Comparison of ENCODE assay signal across 8 cellular contexts in genomic region chr22:31080164-31080847, GRCh38. TPM values are rescaled to one million over a fixed set of nuclear protein-coding genes. Genes with fewer than 3 reads are reported as not detected.
DNase-seq lines count a peak whose midpoint lies in the region; ATAC-seq and TF ChIP-seq lines count a peak whose summit lies in the region.

No MANE protein-coding gene starts in this region.

- no peak for TF ChIP-seq CTCF in GM20000 (IDR thresholded peaks at IDR 0.05; ENCODE audit: extremely low read depth, missing control alignments)
- TF ChIP-seq CTCF in Peyer's patch (IDR thresholded peaks at IDR 0.05) = no peak
- no peak for TF ChIP-seq CTCF in fibroblast of lung (conservative IDR thresholded peaks at IDR 0.05 in 1 of 2, IDR thresholded peaks at IDR 0.05 in 1 of 2; ENCODE audit: low read depth in 1 of 2, low read length in 2 of 2)
- no peak for TF ChIP-seq CTCF in sigmoid colon (IDR thresholded peaks at IDR 0.05)

- peak; percentile 26 for DNase-seq in GM20000 (ENCODE audit: low spot score)
- DNase-seq in Peyer's patch = no peak
- DNase-seq in fibroblast of lung (ENCODE audit: low read depth in 2 of 2) = no peak
- DNase-seq in sigmoid colon = no peak
- no peak for DNase-seq in KG1 (lab: John Stamatoyannopoulos, UW)
- DNase-seq in left colon = no peak
- no peak for DNase-seq in NCI-H146 (lab: John Stamatoyannopoulos, UW)
- no peak for DNase-seq in NCI-H1105 treated with DMSO at 0.1 percent for 48 hours (lab: John Stamatoyannopoulos, UW)

- peaks cover 39% of the 10 kb centered on the region for H3K79me2 ChIP-seq in fibroblast of lung (ENCODE audit: control insufficient read depth, insufficient read depth, low read length)

- H2AFZ ChIP-seq in fibroblast of lung (ENCODE audit: low read length) = peak overlapping the region; percentile 76

- WGBS in sigmoid colon, 2 donors = 24 to 31% methylated on average over 5 of the region's 5 CpGs

- intact Hi-C loops in sigmoid colon (cut with DNase I) (no loop called here), left colon (cut with DNase I, micrococcal nuclease) (loop anchor here in 1 of 2 donors (5.0 kb wide), 1 partner anchor 133 kb away; no protein-coding TSS in a partner anchor)

- H3K9ac ChIP-seq in fibroblast of lung (ENCODE audit: insufficient read depth, low read length) = peak overlapping the region; percentile 84

- peaks cover 4 to 57% (median 7%) of the 10 kb centered on the region in 4 donors for H3K4me1 ChIP-seq in Peyer's patch
- peaks cover 16% of the 10 kb centered on the region for H3K4me1 ChIP-seq in fibroblast of lung (ENCODE audit: control insufficient read depth, extremely low read depth, insufficient read depth, low read length)
- H3K4me1 ChIP-seq in sigmoid colon = peaks cover 0 to 51% (median 50%) of the 10 kb centered on the region in 4 donors

- H3K27me3 ChIP-seq in Peyer's patch = no peaks in the 10 kb centered on the region
- H3K27me3 ChIP-seq in fibroblast of lung (ENCODE audit: control insufficient read depth, insufficient read depth, low read length) = no peaks in the 10 kb centered on the region
- no peaks in the 10 kb centered on the region for H3K27me3 ChIP-seq in sigmoid colon

- no peaks in the 10 kb centered on the region for H3K9me3 ChIP-seq in Peyer's patch
- H3K9me3 ChIP-seq in fibroblast of lung (ENCODE audit: control insufficient read depth, insufficient read depth, low read depth, low read length) = no peaks in the 10 kb centered on the region
- H3K9me3 ChIP-seq in sigmoid colon = no peaks in the 10 kb centered on the region

- H3K27ac ChIP-seq in Peyer's patch = peak overlapping the region; percentile 75 to 94 (median 85)
- peak overlapping the region; percentile 88 for H3K27ac ChIP-seq in fibroblast of lung (ENCODE audit: insufficient read depth, low read length)
- H3K27ac ChIP-seq in sigmoid colon = peak overlapping the region; percentile 96 to 100 (median 99)

- no peak for TF ChIP-seq EP300 in sigmoid colon (IDR thresholded peaks at IDR 0.05)

- TF ChIP-seq POLR2A in Peyer's patch (IDR thresholded peaks at IDR 0.05) (peak in 1 of 2 donors; percentile 19), sigmoid colon (IDR thresholded peaks at IDR 0.05) (no peak)

- ATAC-seq in left colon = no peak

- H3K4me2 ChIP-seq in fibroblast of lung (ENCODE audit: extremely low read depth, insufficient read depth, low read length) = peak overlapping the region; percentile 87

- H3K36me3 ChIP-seq in Peyer's patch (no peaks in the 10 kb centered on the region), fibroblast of lung (ENCODE audit: control insufficient read depth, insufficient read depth, low read length) (peaks cover 8% of the 10 kb centered on the region), sigmoid colon (no peaks in the 10 kb centered on the region)

- H4K20me1 ChIP-seq in fibroblast of lung (ENCODE audit: control insufficient read depth, extremely low read depth, insufficient read depth, low read length) = no peaks in the 10 kb centered on the region

- H3K4me3 ChIP-seq in Peyer's patch (peak overlapping the region; percentile 56 to 85 (median 68)), fibroblast of lung (replicated peaks in 1 of 4; ENCODE audit: control extremely low read depth in 1 of 4, insufficient read depth in 1 of 4, low read depth in 3 of 4, low read length in 4 of 4) (peak overlapping the region; percentile 54 to 98 (median 78)), sigmoid colon (peak overlapping the region; percentile 67 to 82 (median 80))

RNA-seq across cellular contexts. Expression of gene SMTN, which starts 0.8 kb away (rescaled TPM):
- 100 to 1,000 TPM in 1 of 4 donors, 10 to 100 TPM in 3; 23.1 to 124 (median 75.9) TPM for total RNA-seq in Peyer's patch
- total RNA-seq in fibroblast of lung = 79.4 and 95.1 TPM in 2 replicates
- 43.7 and 61.5 TPM in 2 replicates for polyA plus RNA-seq in fibroblast of lung
- polyA plus RNA-seq in fibroblast of lung (2012) = 79.5 and 122 TPM in 2 replicates
- 126 and 165 TPM in 2 replicates for polyA minus RNA-seq in fibroblast of lung (ENCODE audit: low replicate concordance)
- 1,000 to 10,000 TPM in 3 of 4 donors, 100 to 1,000 TPM in 1; 987 to 1,789 (median 1,228) TPM for total RNA-seq in sigmoid colon
- 100 to 1,000 TPM in 1 of 3 donors, 10 to 100 TPM in 2; 23.8 to 103 (median 29.4) TPM for polyA plus RNA-seq in sigmoid colon
- total RNA-seq in left colon = 100 to 1,000 TPM in 1 of 2 donors, 10 to 100 TPM in 1; 62.6 to 141 TPM

RNA-seq across cellular contexts. Expression of gene SELENOM, which starts 27.1 kb away (rescaled TPM):
- 10 to 100 TPM; 31.4 to 89.1 (median 43.7) TPM for total RNA-seq in Peyer's patch
- total RNA-seq in fibroblast of lung = 127 and 132 TPM in 2 replicates
- 93.5 and 130 TPM in 2 replicates for polyA plus RNA-seq in fibroblast of lung
- 194 and 266 TPM in 2 replicates for polyA plus RNA-seq in fibroblast of lung (2012)
- polyA minus RNA-seq in fibroblast of lung (ENCODE audit: low replicate concordance) = 41.9 and 111 TPM in 2 replicates
- 1,000 to 10,000 TPM in 3 of 4 donors, 100 to 1,000 TPM in 1; 868 to 1,938 (median 1,638) TPM for total RNA-seq in sigmoid colon
- polyA plus RNA-seq in sigmoid colon = 100 to 1,000 TPM in 2 of 3 donors, 10 to 100 TPM in 1; 40.9 to 192 (median 169) TPM
- total RNA-seq in left colon = 10 to 100 TPM; 24.3 to 64.4 TPM

RNA-seq across cellular contexts. Expression of gene INPP5J, which starts 42.5 kb away (rescaled TPM):
- total RNA-seq in Peyer's patch (100 to 1,000 TPM in 3 of 4 donors, 10 to 100 TPM in 1; 18.2 to 203 (median 156) TPM), fibroblast of lung (0.26 and 0.33 TPM in 2 replicates), sigmoid colon (1 to 10 TPM; 1.1 to 2.2 (median 1.8) TPM), left colon (10 to 100 TPM; 26.3 to 34.4 TPM)
- polyA plus RNA-seq in fibroblast of lung (0.17 and 0.23 TPM in 2 replicates), sigmoid colon (10 to 100 TPM; 11.4 to 15.3 (median 12.5) TPM)
- polyA plus RNA-seq in fibroblast of lung (2012) = 0.44 and 0.45 TPM in 2 replicates
- polyA minus RNA-seq in fibroblast of lung (ENCODE audit: low replicate concordance) = 0.27 TPM in 1 of 2 replicates, not detected in the other

Comparison
In these comparisons a context has a peak if more than half of its experiments do, and no peak if none do; other contexts are left out.
1. RNA of gene SMTN, which starts 0.8 kb away (total RNA-seq): 987 to 1,789 TPM in sigmoid colon; 62.6 to 141 TPM in left colon, 23.1 to 124 TPM in Peyer's patch and 79.4 to 95.1 TPM in fibroblast of lung; every median in the first group is over 4 times any median in the second.
2. RNA of gene INPP5J, which starts 42.5 kb away (total RNA-seq): 18.2 to 203 TPM in Peyer's patch and 26.3 to 34.4 TPM in left colon; 1.1 to 2.2 TPM in sigmoid colon and 0.26 to 0.33 TPM in fibroblast of lung; every median in the first group is over 4 times any median in the second.
3. Peak in every context shown above with its lines, with median percentiles within 50 percentile points of each other: H3K27ac ChIP-seq and H3K4me3 ChIP-seq.